9 cellular contexts compared by ENCODE assay signal in the genomic region with DNA sequence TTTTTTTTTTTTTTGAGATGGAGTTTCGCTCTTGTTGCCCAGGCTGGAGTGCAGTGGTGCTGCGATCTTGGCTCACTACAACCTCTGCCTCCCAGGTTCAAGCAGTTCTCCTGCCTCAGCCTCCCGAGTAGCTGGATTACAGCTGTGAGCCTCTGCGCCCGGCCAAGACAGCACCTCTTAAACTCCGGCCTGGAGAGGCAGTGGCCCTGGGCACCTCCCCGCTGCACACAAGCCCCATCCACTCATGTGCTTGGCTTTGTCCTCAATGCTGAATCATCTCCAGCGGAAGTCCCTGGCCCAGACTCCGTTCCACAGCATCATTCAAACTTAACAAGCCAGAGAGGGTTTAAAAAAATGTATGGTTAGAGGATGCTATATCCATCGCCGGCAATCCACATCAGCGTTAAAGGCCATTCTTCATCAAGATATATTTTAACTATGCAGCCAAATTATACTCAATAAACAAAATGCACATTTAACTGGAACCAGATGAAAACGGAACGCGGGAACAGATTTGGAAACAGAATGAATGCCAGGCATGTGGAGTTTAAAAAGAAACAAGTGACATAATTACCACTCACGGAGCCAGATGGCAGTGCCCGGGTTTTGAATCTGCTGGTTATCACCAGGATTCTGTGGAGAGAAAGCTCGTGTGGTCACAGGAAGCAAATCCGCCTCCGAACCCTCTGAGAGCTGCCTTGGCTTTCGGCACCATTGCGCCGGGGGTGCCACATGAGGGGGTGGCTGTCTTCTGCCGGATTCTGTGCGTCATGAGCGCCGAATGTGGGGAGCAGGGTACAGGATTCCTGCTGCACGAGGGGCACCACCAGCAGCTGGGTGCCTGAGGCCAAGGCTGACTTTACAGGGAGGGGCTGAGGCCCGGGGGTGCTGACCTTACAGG. TPM values are rescaled to one million over a fixed set of nuclear protein-coding genes. Genes with fewer than 3 reads are reported as not detected.
DNase-seq lines count a peak whose midpoint lies in the region; ATAC-seq and TF ChIP-seq lines count a peak whose summit lies in the region.
"Had no signal": no experiment of that assay in that cellular context is flagged by ENCODE, and none has a peak within 500 bp of the region (broad histone marks: within the 10 kb centered on the region; RNA-seq: fewer than 3 reads in every experiment).

No MANE protein-coding gene starts in this region.

- H3K36me3 ChIP-seq in SK-N-MC (ENCODE audit: insufficient read depth, low read length), result no peaks in the 10 kb centered on the region
- H3K36me3 ChIP-seq in Caco-2 (ENCODE audit: control insufficient read depth, insufficient read depth, low read length), result no peaks in the 10 kb centered on the region

- H3K4me3 ChIP-seq in SK-N-MC (no peak overlapping the region), fibroblast of mammary gland (ENCODE audit: control insufficient read depth, low read depth, low read length) (no peak overlapping the region), Caco-2 (ENCODE audit: low read depth, low read length) (no peak overlapping the region)

- TF ChIP-seq CTCF in fibroblast of mammary gland (conservative IDR thresholded peaks at IDR 0.05; ENCODE audit: control insufficient read depth, insufficient read depth, low read depth, low read length) (no peak), Caco-2 (IDR thresholded peaks at IDR 0.05; ENCODE audit: insufficient read depth in 1 of 2, low read depth in 1 of 2, low read length in 1 of 2, severe bottlenecking in 1 of 2, unreplicated experiment in 1 of 2) (no peak), omental fat pad (IDR thresholded peaks at IDR 0.05) (no peak)

- POLR2A ChIA-PET in Caco-2 (lab: Charles Lee), result no interaction called here

- no TSS peak for BruUV-seq in Caco-2 (replicated peaks; lab: Mats Ljungman, UMichigan)

- H3K27ac Mint-ChIP-seq in Caco-2 (ENCODE audit: unreplicated experiment), result no peak overlapping the region

- no peaks in the 10 kb centered on the region; the same call in 1 of the 2 replicates for H3K4me1 ChIP-seq in Caco-2

- no peaks in the 10 kb centered on the region for H3K4me1 Mint-ChIP-seq in Caco-2 (ENCODE audit: low read depth, unreplicated experiment)

- no peaks in the 10 kb centered on the region for H3K36me3 Mint-ChIP-seq in Caco-2 (ENCODE audit: insufficient read depth, unreplicated experiment)

- CTCF ChIA-PET in Caco-2 (lab: Charles Lee), result no interaction called here

- H3K27ac ChIP-seq in SK-N-MC, result 0 out of 2 replicates have a peak overlapping the region, but pooled peaks have one; percentile 9

- intact Hi-C loops in Caco-2 (cut with micrococcal nuclease; ENCODE audit: unreplicated experiment), result no loop called here

- H3K9ac ChIP-seq in SK-N-MC (ENCODE audit: insufficient read length), result no peak overlapping the region

- H3K9me3 ChIP-seq in SK-N-MC (ENCODE audit: low read depth, low read length), result no peaks in the 10 kb centered on the region
- H3K9me3 ChIP-seq in Caco-2, result no peaks in the 10 kb centered on the region

- no peak for ATAC-seq in omental fat pad (ENCODE audit: low FRiP score)

- in situ Hi-C loops in G401 (cut with HindIII; ENCODE audit: low sequenced_read_pairs), result no loop called here

- no peaks in the 10 kb centered on the region for H3K27me3 ChIP-seq in Caco-2 (replicated peaks; ENCODE audit: control insufficient read depth, insufficient read depth, low read length)

- no peak overlapping the region for H3K4me3 Mint-ChIP-seq in Caco-2 (ENCODE audit: unreplicated experiment)

- H3K27me3 Mint-ChIP-seq in Caco-2 (ENCODE audit: insufficient read depth, unreplicated experiment), result peaks cover 6% of the 10 kb centered on the region

- H3K9me3 Mint-ChIP-seq in Caco-2 (ENCODE audit: unreplicated experiment), result no peaks in the 10 kb centered on the region

- DNase-seq in G401 (ENCODE audit: low spot score) (peak; percentile 79), SK-N-MC (ENCODE audit: low read depth, low spot score) (no peak), fibroblast of mammary gland (ENCODE audit: low read depth) (peak; percentile 88), pulmonary artery endothelial cell (ENCODE audit: low read depth, low spot score) (peak; percentile 44), NCI-H345 (lab: John Stamatoyannopoulos, UW) (no peak), Caco-2 (no peak), omental fat pad (ENCODE audit: low spot score) (no peak), SKM-1 (lab: John Stamatoyannopoulos, UW; ENCODE audit: unreplicated experiment) (no peak)
- DNase-seq: NCI-H2081 had no signal

RNA-seq across cellular contexts. Expression of a gene that starts 45.6 kb away (rescaled TPM):
- 6.2 and 11.3 TPM in 2 replicates for total RNA-seq in G401 (2014; rRNA removed; shearing (Covaris generic))
- 1.1 and 3.0 TPM in 2 replicates for total RNA-seq in pulmonary artery endothelial cell
- 1.0 TPM in 1 of 2 replicates, not detected in the other for total RNA-seq in Caco-2 (2022)
- under 1 TPM in 2 of 4 donors, not detected in 2; 0.24 to 0.37 TPM for total RNA-seq in omental fat pad

Comparison
In these comparisons a context has a peak if more than half of its experiments do, and no peak if none do; other contexts are left out.
1. DNase-seq: peak in G401 (single experiment), fibroblast of mammary gland (single experiment) and pulmonary artery endothelial cell (single experiment); none in SK-N-MC (single experiment), NCI-H345 (single experiment), Caco-2 (0 of 2), omental fat pad (single experiment) and SKM-1 (single experiment).